10 cellular contexts compared by ENCODE assay signal in genomic region chr22:30252411-30253204, GRCh38. TPM values are rescaled to one million over a fixed set of nuclear protein-coding genes. Genes with fewer than 3 reads are reported as not detected.
DNase-seq lines count a peak whose midpoint lies in the region; ATAC-seq, FAIRE-seq and TF ChIP-seq lines count a peak whose summit lies in the region.
"Had no signal": no experiment of that assay in that cellular context is flagged by ENCODE, and none has a peak within 500 bp of the region (broad histone marks: within the 10 kb centered on the region; RNA-seq: fewer than 3 reads in every experiment).

No MANE protein-coding gene starts in this region.

- no peaks in the 10 kb centered on the region for H3K79me2 ChIP-seq in HepG2 (ENCODE audit: insufficient read depth, low read length)

- H3K36me3 ChIP-seq in HepG2 (replicated peaks in 1 of 2; ENCODE audit: control insufficient read depth in 1 of 2, insufficient read depth in 2 of 2, low read length in 2 of 2) (no peaks in the 10 kb centered on the region), right lobe of liver (no peaks in the 10 kb centered on the region), mesenchymal stem cell (ENCODE audit: control insufficient read depth in 1 of 2, insufficient read depth in 2 of 2, low read depth in 1 of 2, low read length in 2 of 2) (no peaks in the 10 kb centered on the region)

- peaks cover 1% of the 10 kb centered on the region for H3K79me1 ChIP-seq in mesenchymal stem cell (replicated peaks; ENCODE audit: low read length, poor library complexity, severe bottlenecking)

- 86% methylated on average over 11 of the region's 22 CpGs for WGBS in HepG2 (ENCODE audit: low lambda C conversion rate)
- 65% methylated on average over 5 of the region's 22 CpGs for WGBS in right lobe of liver (ENCODE audit: insufficient coverage, low coverage, low lambda C conversion rate, missing lambda C conversion rate)
- 92% methylated on average over 22 of the region's 22 CpGs for WGBS in mesenchymal stem cell

- H3K27me3 ChIP-seq in HepG2 (ENCODE audit: control insufficient read depth in 1 of 2, insufficient read depth in 2 of 2, low read length in 2 of 2), result peaks cover 0 to 4% of the 10 kb centered on the region in 2 experiments; a peak in 1 of 5 replicates
- no peaks in the 10 kb centered on the region for H3K27me3 ChIP-seq in right lobe of liver
- no peaks in the 10 kb centered on the region for H3K27me3 ChIP-seq in mesenchymal stem cell (ENCODE audit: control insufficient read depth in 1 of 2, insufficient read depth in 1 of 2, low read length in 2 of 2)

- in situ Hi-C loops in HepG2 (cut with HindIII; ENCODE audit: extremely low pct_ligation_motif_present, low pct_unique_long_range_greater_than_20kb), result no loop called here

- no peak overlapping the region for H3K23ac ChIP-seq in mesenchymal stem cell (ENCODE audit: low read length in 2 of 2)

- H2BK12ac ChIP-seq in mesenchymal stem cell (ENCODE audit: low read length in 2 of 2), result peak overlapping the region; percentile 30 to 49

- H3K27me3 Mint-ChIP-seq in WTC11 (ENCODE audit: low read depth), result peaks cover 3% of the 10 kb centered on the region; the same call in 1 of the 2 replicates

- H3K4ac ChIP-seq in mesenchymal stem cell (ENCODE audit: low read depth in 1 of 2, low read length in 2 of 2), result no peak overlapping the region

- intact Hi-C loops in HepG2 (cut with micrococcal nuclease; ENCODE audit: unreplicated experiment) (no loop called here), right lobe of liver (cut with DNase I) (no loop called here)

- H4K8ac ChIP-seq in mesenchymal stem cell (ENCODE audit: low read length), result peak overlapping the region; percentile 40

- H3K9ac ChIP-seq in HepG2 (ENCODE audit: insufficient read depth, low read depth, low read length), result no peak overlapping the region
- H3K9ac ChIP-seq in mesenchymal stem cell (ENCODE audit: low read length), result no peak overlapping the region

- no peaks in the 10 kb centered on the region for H3K9me3 Mint-ChIP-seq in WTC11
- H3K9me3 Mint-ChIP-seq: activated naive CD4-positive, alpha-beta T cell treated with anti-CD3 and anti-CD28 coated beads, Interleukin-2, amount 50 U/mL, for 72 hours had no signal

- TF ChIP-seq RAD21 in HepG2 (CRISPR knock-in tag; IDR thresholded peaks at IDR 0.05), result no peak

- no peak for DNase-seq in HepG2 (ENCODE audit: low spot score)
- no peak for DNase-seq in right lobe of liver
- no peak for DNase-seq in WTC11 (ENCODE audit: low spot score)
- DNase-seq in mesenchymal stem cell, result no peak
- DNase-seq in urothelium cell line (ENCODE audit: low spot score), result no peak
- DNase-seq in ureter (ENCODE audit: low spot score), result no peak
- no peak for DNase-seq in NCI-H2196 (lab: John Stamatoyannopoulos, UW; ENCODE audit: unreplicated experiment)

- H3K4me2 ChIP-seq in HepG2 (ENCODE audit: low read depth, low read length) (no peak overlapping the region), mesenchymal stem cell (ENCODE audit: low read length, poor library complexity, severe bottlenecking) (no peak overlapping the region)

- H2AFZ ChIP-seq in HepG2 (ENCODE audit: low read length) (no peak overlapping the region), mesenchymal stem cell (ENCODE audit: low read depth, low read length) (no peak overlapping the region)

- no peaks in the 10 kb centered on the region for H3K36me3 Mint-ChIP-seq in WTC11
- H3K36me3 Mint-ChIP-seq: activated naive CD4-positive, alpha-beta T cell treated with anti-CD3 and anti-CD28 coated beads, Interleukin-2, amount 50 U/mL, for 72 hours had no signal

- peak overlapping the region; percentile 65 for H3K27ac Mint-ChIP-seq in WTC11
- H3K27ac Mint-ChIP-seq: activated naive CD4-positive, alpha-beta T cell treated with anti-CD3 and anti-CD28 coated beads, Interleukin-2, amount 50 U/mL, for 72 hours had no signal

- FAIRE-seq in HepG2 (lab: Jason Lieb, UNC) (no peak), urothelium cell line (lab: Jason Lieb, UNC) (peak; percentile 99)

- H3K4me1 Mint-ChIP-seq in WTC11, result peaks cover 35% of the 10 kb centered on the region

- H2AK5ac ChIP-seq in mesenchymal stem cell (ENCODE audit: low read length, severe bottlenecking), result peak overlapping the region; percentile 61

- H3K27ac ChIP-seq in HepG2 (ENCODE audit: extremely low read length, insufficient read depth, low read length) (no peak overlapping the region), right lobe of liver (no peak overlapping the region), mesenchymal stem cell (ENCODE audit: low read length, poor library complexity, severe bottlenecking) (peak overlapping the region; percentile 98)

- H2BK15ac ChIP-seq in mesenchymal stem cell (ENCODE audit: low read depth, poor library complexity, severe bottlenecking), result peak overlapping the region; percentile 38

- ATAC-seq in HepG2 (no peak), right lobe of liver (no peak), WTC11 (no peak), GM21390 (IDR thresholded peaks at IDR 0.05; ENCODE audit: unreplicated experiment) (no peak)
- ATAC-seq: activated naive CD4-positive, alpha-beta T cell treated with anti-CD3 and anti-CD28 coated beads, Interleukin-2, amount 50 U/mL, for 72 hours had no signal

- TF ChIP-seq CTCF in HepG2 (CRISPR knock-in tag; IDR thresholded peaks at IDR 0.05), result no peak
- TF ChIP-seq CTCF in right lobe of liver (IDR thresholded peaks at IDR 0.05), result no peak
- no peak for TF ChIP-seq CTCF in WTC11 (IDR thresholded peaks at IDR 0.05)

- no peak overlapping the region for H2BK120ac ChIP-seq in mesenchymal stem cell (ENCODE audit: low read depth, low read length)

- peak overlapping the region; percentile 12 to 63 for H3K18ac ChIP-seq in mesenchymal stem cell (ENCODE audit: low read depth in 1 of 2, low read length in 2 of 2)

- BruUV-seq in HepG2 (replicated peaks; lab: Mats Ljungman, UMichigan), result no TSS peak

- H4K91ac ChIP-seq in mesenchymal stem cell (ENCODE audit: low read length), result peak overlapping the region; percentile 9

- POLR2A ChIA-PET in HepG2 (lab: Yijun Ruan, JAX) (no interaction called here), WTC11 (lab: Charles Lee) (no interaction called here)

- no peak overlapping the region for H3K4me3 Mint-ChIP-seq in WTC11

- H3K14ac ChIP-seq in mesenchymal stem cell (ENCODE audit: low read length in 2 of 2), result peak overlapping the region in 1 of 2 experiments; percentile 39

- H3K4me1 ChIP-seq in HepG2 (ENCODE audit: insufficient read depth, low read length), result peaks cover 67% of the 10 kb centered on the region
- H3K4me1 ChIP-seq in right lobe of liver, result no peaks in the 10 kb centered on the region
- peaks cover 81% of the 10 kb centered on the region for H3K4me1 ChIP-seq in mesenchymal stem cell (ENCODE audit: control insufficient read depth, insufficient read depth, low read depth, low read length)

- no peak overlapping the region for H3K4me3 ChIP-seq in HepG2 (replicated peaks in 1 of 3; ENCODE audit: insufficient read depth in 1 of 3, low read depth in 2 of 3, low read length in 3 of 3)
- H3K4me3 ChIP-seq in right lobe of liver, result no peak overlapping the region
- no peak overlapping the region for H3K4me3 ChIP-seq in mesenchymal stem cell (ENCODE audit: insufficient read depth in 1 of 2, low read depth in 1 of 2, low read length in 2 of 2)

- H4K20me1 ChIP-seq in HepG2 (ENCODE audit: insufficient read depth, low read length), result no peaks in the 10 kb centered on the region

- no peaks in the 10 kb centered on the region for H3K9me3 ChIP-seq in HepG2 (ENCODE audit: low read length)
- H3K9me3 ChIP-seq in right lobe of liver, result no peaks in the 10 kb centered on the region
- no peaks in the 10 kb centered on the region for H3K9me3 ChIP-seq in mesenchymal stem cell (ENCODE audit: control insufficient read depth, low read length)

- TF ChIP-seq EP300 in HepG2 (IDR thresholded peaks at IDR 0.05; ENCODE audit: low read depth in 2 of 2, low read length in 2 of 2) (no peak), HepG2 (CRISPR knock-in tag; IDR thresholded peaks at IDR 0.05; ENCODE audit: borderline replicate concordance) (no peak)

- CTCF ChIA-PET in HepG2 (lab: Yijun Ruan, JAX; ENCODE audit: low intra/inter-chr PET ratio, low total read pairs) (no interaction called here), WTC11 (lab: Charles Lee) (interaction anchor here (1.0 to 3.6 kb wide), 3 partner anchors 11 to 563 kb away, joined by 3 to 48 read pairs (median 3); partner anchors contain the start of gene CASTOR1)

- TF ChIP-seq POLR2A in HepG2 (IDR thresholded peaks at IDR 0.05; ENCODE audit: insufficient read depth in 1 of 2, low read depth in 2 of 2, low read length in 2 of 2) (no peak), right lobe of liver (IDR thresholded peaks at IDR 0.05) (no peak)

- H2BK5ac ChIP-seq in mesenchymal stem cell (ENCODE audit: low read depth, low read length, poor library complexity, severe bottlenecking), result peak overlapping the region; percentile 47

RNA-seq across cellular contexts. Expression of gene LIF, which starts 6.0 kb away (rescaled TPM):
- 1.5 and 3.6 TPM in 2 replicates for total RNA-seq in HepG2 (2016; rRNA removed; fragmentation: Illumina TruSeq; extraction: Trizol)
- 0.53 and 1.6 TPM in 2 replicates for total RNA-seq in HepG2 (2016; cell fraction: cytosol; rRNA removed; fragmentation: Illumina TruSeq; extraction: Trizol; ENCODE audit: low read depth)
- total RNA-seq in HepG2 (2016; cell fraction: insoluble cytoplasmic fraction; rRNA removed; fragmentation: Illumina TruSeq; extraction: Trizol), result 1.7 and 3.2 TPM in 2 replicates
- total RNA-seq in HepG2 (2016; cell fraction: membrane; rRNA removed; fragmentation: Illumina TruSeq; extraction: Trizol), result 2.6 TPM in 2 replicates
- total RNA-seq in HepG2 (2016; cell fraction: nucleus; rRNA removed; fragmentation: Illumina TruSeq; extraction: Trizol), result 5.2 and 5.5 TPM in 2 replicates
- 8.5 and 12.1 TPM in 2 replicates for polyA plus RNA-seq in HepG2 (2011; rRNA removed)
- polyA plus RNA-seq in HepG2 (2011; cell fraction: cytosol; rRNA removed), result 3.0 and 4.2 TPM in 2 replicates
- polyA plus RNA-seq in HepG2 (2011; cell fraction: nucleus; rRNA removed), result 48.8 and 59.2 TPM in 2 replicates
- 1.4 and 5.2 TPM in 2 replicates for polyA plus RNA-seq in HepG2 (2012)
- 0.17 and 0.26 TPM in 2 replicates for polyA plus RNA-seq in HepG2 (2016; cell fraction: cytosol; fragmentation: Illumina TruSeq; extraction: Trizol; ENCODE audit: low read depth)
- polyA plus RNA-seq in HepG2 (2016; cell fraction: insoluble cytoplasmic fraction; fragmentation: Illumina TruSeq; extraction: Trizol; ENCODE audit: low read depth), result 1.1 and 1.3 TPM in 2 replicates
- 0.64 and 0.93 TPM in 2 replicates for polyA plus RNA-seq in HepG2 (2016; cell fraction: membrane; fragmentation: Illumina TruSeq; extraction: Trizol; ENCODE audit: low read depth)
- 13.6 and 20.3 TPM in 2 replicates for polyA plus RNA-seq in HepG2 (2016; cell fraction: nucleus; fragmentation: Illumina TruSeq; extraction: Trizol; ENCODE audit: insufficient read depth, low read depth)
- polyA minus RNA-seq in HepG2 (2011; rRNA and poly(A)+ RNA removed; ENCODE audit: low replicate concordance), result 11.5 and 35.1 TPM in 2 replicates
- 3.8 and 5.5 TPM in 2 replicates for polyA minus RNA-seq in HepG2 (2011; cell fraction: cytosol; rRNA and poly(A)+ RNA removed)
- 4.1 and 7.1 TPM in 2 replicates for polyA minus RNA-seq in HepG2 (2011; cell fraction: nucleus; rRNA and poly(A)+ RNA removed)
- 1 to 10 TPM in 3 of 6 experiments, under 1 TPM in 1, not detected in 2; 0.15 to 2.0 (median 1.6) TPM for total RNA-seq in right lobe of liver
- 4.6 to 7.2 TPM (median 6.1 TPM) in 3 replicates for total RNA-seq in WTC11 (2021)
- 10.2 TPM for polyA plus RNA-seq in mesenchymal stem cell (2013, experiment 1 of 2)
- polyA plus RNA-seq in mesenchymal stem cell (2013, experiment 2 of 2), result 9.7 TPM
- total RNA-seq in ureter, result 2.1 TPM

RNA-seq across cellular contexts. Expression of gene OSM, which starts 14.0 kb away (rescaled TPM):
- total RNA-seq in HepG2 (2016; rRNA removed; fragmentation: Illumina TruSeq; extraction: Trizol), result not detected in 2 replicates
- not detected in 2 replicates for total RNA-seq in HepG2 (2016; cell fraction: cytosol; rRNA removed; fragmentation: Illumina TruSeq; extraction: Trizol; ENCODE audit: low read depth)
- not detected in 2 replicates for total RNA-seq in HepG2 (2016; cell fraction: insoluble cytoplasmic fraction; rRNA removed; fragmentation: Illumina TruSeq; extraction: Trizol)
- not detected in 2 replicates for total RNA-seq in HepG2 (2016; cell fraction: membrane; rRNA removed; fragmentation: Illumina TruSeq; extraction: Trizol)
- total RNA-seq in HepG2 (2016; cell fraction: nucleus; rRNA removed; fragmentation: Illumina TruSeq; extraction: Trizol), result not detected in 2 replicates
- 0.07 TPM in 1 of 2 replicates, not detected in the other for polyA plus RNA-seq in HepG2 (2011; rRNA removed)
- polyA plus RNA-seq in HepG2 (2011; cell fraction: cytosol; rRNA removed), result 0.05 TPM in 1 of 2 replicates, not detected in the other
- not detected in 2 replicates for polyA plus RNA-seq in HepG2 (2011; cell fraction: nucleus; rRNA removed)
- polyA plus RNA-seq in HepG2 (2012), result 0.07 TPM in 1 of 2 replicates, not detected in the other
- not detected in 2 replicates for polyA plus RNA-seq in HepG2 (2016; cell fraction: cytosol; fragmentation: Illumina TruSeq; extraction: Trizol; ENCODE audit: low read depth)
- not detected in 2 replicates for polyA plus RNA-seq in HepG2 (2016; cell fraction: insoluble cytoplasmic fraction; fragmentation: Illumina TruSeq; extraction: Trizol; ENCODE audit: low read depth)
- polyA plus RNA-seq in HepG2 (2016; cell fraction: membrane; fragmentation: Illumina TruSeq; extraction: Trizol; ENCODE audit: low read depth), result not detected in 2 replicates
- polyA plus RNA-seq in HepG2 (2016; cell fraction: nucleus; fragmentation: Illumina TruSeq; extraction: Trizol; ENCODE audit: insufficient read depth, low read depth), result not detected in 2 replicates
- polyA minus RNA-seq in HepG2 (2011; rRNA and poly(A)+ RNA removed; ENCODE audit: low replicate concordance), result not detected in 2 replicates
- polyA minus RNA-seq in HepG2 (2011; cell fraction: cytosol; rRNA and poly(A)+ RNA removed), result not detected in 2 replicates
- polyA minus RNA-seq in HepG2 (2011; cell fraction: nucleus; rRNA and poly(A)+ RNA removed), result not detected in 2 replicates
- total RNA-seq in right lobe of liver, result under 1 TPM in 4 of 6 experiments, not detected in 2; 0.10 to 0.75 (median 0.19) TPM
- total RNA-seq in WTC11 (2021), result not detected in 3 replicates
- polyA plus RNA-seq in mesenchymal stem cell (2013, experiment 1 of 2), result not detected
- polyA plus RNA-seq in mesenchymal stem cell (2013, experiment 2 of 2), result not detected
- total RNA-seq in ureter, result 0.36 TPM
- total RNA-seq: myocyte had no signal

RNA-seq across cellular contexts. Expression of gene CASTOR1, which starts 36.7 kb away (rescaled TPM):
- total RNA-seq in HepG2 (2016; rRNA removed; fragmentation: Illumina TruSeq; extraction: Trizol) (1.1 and 2.6 TPM in 2 replicates), right lobe of liver (1 to 10 TPM in 5 of 6 experiments, under 1 TPM in 1; 0.86 to 8.6 (median 4.0) TPM), WTC11 (2021) (15.8 to 18.6 TPM (median 16.0 TPM) in 3 replicates), ureter (17.5 TPM)
- 0.81 and 0.88 TPM in 2 replicates for total RNA-seq in HepG2 (2016; cell fraction: cytosol; rRNA removed; fragmentation: Illumina TruSeq; extraction: Trizol; ENCODE audit: low read depth)
- 0.70 and 1.2 TPM in 2 replicates for total RNA-seq in HepG2 (2016; cell fraction: insoluble cytoplasmic fraction; rRNA removed; fragmentation: Illumina TruSeq; extraction: Trizol)
- total RNA-seq in HepG2 (2016; cell fraction: membrane; rRNA removed; fragmentation: Illumina TruSeq; extraction: Trizol), result 2.4 and 2.9 TPM in 2 replicates
- 1.6 and 2.3 TPM in 2 replicates for total RNA-seq in HepG2 (2016; cell fraction: nucleus; rRNA removed; fragmentation: Illumina TruSeq; extraction: Trizol)
- polyA plus RNA-seq in HepG2 (2011; rRNA removed), result 4.4 and 6.2 TPM in 2 replicates
- polyA plus RNA-seq in HepG2 (2011; cell fraction: cytosol; rRNA removed), result 2.6 and 3.9 TPM in 2 replicates
- polyA plus RNA-seq in HepG2 (2011; cell fraction: nucleus; rRNA removed), result 14.3 and 18.8 TPM in 2 replicates
- 2.3 and 2.7 TPM in 2 replicates for polyA plus RNA-seq in HepG2 (2012)
- polyA plus RNA-seq in HepG2 (2016; cell fraction: cytosol; fragmentation: Illumina TruSeq; extraction: Trizol; ENCODE audit: low read depth), result 0.41 and 0.72 TPM in 2 replicates
- polyA plus RNA-seq in HepG2 (2016; cell fraction: insoluble cytoplasmic fraction; fragmentation: Illumina TruSeq; extraction: Trizol; ENCODE audit: low read depth), result 0.73 and 1.3 TPM in 2 replicates
- 0.99 and 1.3 TPM in 2 replicates for polyA plus RNA-seq in HepG2 (2016; cell fraction: membrane; fragmentation: Illumina TruSeq; extraction: Trizol; ENCODE audit: low read depth)
- polyA plus RNA-seq in HepG2 (2016; cell fraction: nucleus; fragmentation: Illumina TruSeq; extraction: Trizol; ENCODE audit: insufficient read depth, low read depth), result 2.4 TPM in 1 of 2 replicates, not detected in the other
- polyA minus RNA-seq in HepG2 (2011; rRNA and poly(A)+ RNA removed; ENCODE audit: low replicate concordance), result 1.4 and 5.7 TPM in 2 replicates
- polyA minus RNA-seq in HepG2 (2011; cell fraction: cytosol; rRNA and poly(A)+ RNA removed), result 0.97 and 1.6 TPM in 2 replicates
- 2.3 and 2.9 TPM in 2 replicates for polyA minus RNA-seq in HepG2 (2011; cell fraction: nucleus; rRNA and poly(A)+ RNA removed)
- polyA plus RNA-seq in mesenchymal stem cell (2013, experiment 1 of 2), result 9.7 TPM
- polyA plus RNA-seq in mesenchymal stem cell (2013, experiment 2 of 2), result 8.7 TPM
